20 cellular contexts compared by ENCODE assay signal in the genomic region with DNA sequence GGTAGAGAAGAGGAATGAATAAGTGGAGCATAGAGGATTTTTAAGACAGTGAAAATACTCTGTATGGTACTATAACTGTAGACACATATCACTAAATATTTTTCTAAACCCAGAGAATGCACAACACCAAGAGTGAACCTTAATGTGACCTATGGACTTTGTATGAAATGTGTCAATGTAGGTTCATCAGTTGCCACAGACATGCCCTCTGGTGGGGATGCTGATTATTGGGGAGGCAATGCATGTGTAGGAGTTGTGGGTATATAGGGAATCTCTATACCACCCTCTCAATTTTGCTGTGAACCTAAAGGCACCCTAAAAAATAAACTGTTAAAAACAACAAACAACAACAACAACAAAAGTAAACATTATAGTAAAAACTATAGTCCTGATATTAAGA.
DNase-seq lines count a peak whose midpoint lies in the region; TF ChIP-seq lines count a peak whose summit lies in the region.
"Had no signal": no experiment of that assay in that cellular context is flagged by ENCODE, and none has a peak within 500 bp of the region (broad histone marks: within the 10 kb centered on the region; RNA-seq: fewer than 3 reads in every experiment).

No MANE protein-coding gene starts in this region.

- H3K27ac ChIP-seq in SK-N-SH (ENCODE audit: low read depth in 2 of 2, low read length in 1 of 2): no peak overlapping the region
- H3K27ac ChIP-seq in hepatocyte: no peak overlapping the region
- H3K27ac ChIP-seq in GM23248: no peak overlapping the region
- no peak overlapping the region for H3K27ac ChIP-seq in effector memory CD4-positive, alpha-beta T cell (ENCODE audit: insufficient read depth, low read length, poor library complexity, severe bottlenecking)
- H3K27ac ChIP-seq: A549, heart left ventricle, RWPE1, VCaP had no signal

- H3K9me2 ChIP-seq in SK-N-SH (no peaks in the 10 kb centered on the region), hepatocyte (replicated peaks; ENCODE audit: insufficient read depth) (no peaks in the 10 kb centered on the region), GM23248 (ENCODE audit: insufficient read depth) (no peaks in the 10 kb centered on the region)

- H2AFZ ChIP-seq in SK-N-SH (ENCODE audit: low read depth) (no peak overlapping the region), hepatocyte (no peak overlapping the region), GM23248 (no peak overlapping the region)

- no peaks in the 10 kb centered on the region for H3F3A ChIP-seq in SK-N-SH (replicated peaks; ENCODE audit: insufficient read depth)
- H3F3A ChIP-seq in GM23248 (ENCODE audit: insufficient read depth): no peaks in the 10 kb centered on the region

- POLR2A ChIA-PET in SK-N-SH (lab: Yijun Ruan, JAX): no interaction called here

- H3K4me2 ChIP-seq in SK-N-SH (no peak overlapping the region), hepatocyte (no peak overlapping the region), GM23248 (ENCODE audit: unreplicated experiment) (no peak overlapping the region)
- H3K4me2 ChIP-seq: A549 had no signal

- DNase-seq in ACHN (peak; percentile 8), SK-N-SH (no peak), hepatocyte (ENCODE audit: low spot score) (no peak), GM23248 (no peak), NCI-H446 (lab: John Stamatoyannopoulos, UW) (no peak)
- DNase-seq in effector memory CD4-positive, alpha-beta T cell: no peak
- no peak for DNase-seq in activated T-cell treated with anti-CD3 and anti-CD28 coated beads, Interleukin-2, amount 50 U/mL, for 48 hours
- DNase-seq: CD4-positive, alpha-beta memory T cell; heart left ventricle; islet precursor cell; NCI-H1105; retina; stimulated activated CD4-positive, alpha-beta T cell treated with anti-CD3 and anti-CD28 coated beads, Interleukin-15, amount 100 ng/mL, for 24 hours; stimulated activated naive CD8-positive, alpha-beta T cell treated with anti-CD3 and anti-CD28 coated beads, Interleukin-15, Interleukin-2, amounts not matched to agents 100 U/mL and 50 U/mL, for 24 hours; trophoblast cell had no signal

- TF ChIP-seq RAD21 in Ishikawa (IDR thresholded peaks at IDR 0.05; ENCODE audit: low read depth) (peak; percentile 12; the same call in 1 of the 2 replicates), SK-N-SH (IDR thresholded peaks at IDR 0.05; ENCODE audit: low read length) (no peak)

- H3K9me3 ChIP-seq in SK-N-SH: no peaks in the 10 kb centered on the region
- no peaks in the 10 kb centered on the region for H3K9me3 ChIP-seq in hepatocyte (ENCODE audit: low read depth)
- no peaks in the 10 kb centered on the region for H3K9me3 ChIP-seq in GM23248 (ENCODE audit: low read depth)
- H3K9me3 ChIP-seq in effector memory CD4-positive, alpha-beta T cell (ENCODE audit: control insufficient read depth, low read length): no peaks in the 10 kb centered on the region
- H3K9me3 ChIP-seq: A549 had no signal

- no peak overlapping the region for H3K4me3 ChIP-seq in SK-N-SH (ENCODE audit: low read depth in 2 of 2, low read length in 1 of 2)
- no peak overlapping the region for H3K4me3 ChIP-seq in hepatocyte
- no peak overlapping the region for H3K4me3 ChIP-seq in GM23248
- no peak overlapping the region for H3K4me3 ChIP-seq in effector memory CD4-positive, alpha-beta T cell (ENCODE audit: insufficient read depth, low read depth, low read length, poor library complexity, severe bottlenecking)
- H3K4me3 ChIP-seq: A549, heart left ventricle, K562 had no signal

- H4K20me1 ChIP-seq in SK-N-SH (ENCODE audit: insufficient read depth) (no peaks in the 10 kb centered on the region), hepatocyte (ENCODE audit: insufficient read depth, poor library complexity, severe bottlenecking) (no peaks in the 10 kb centered on the region), GM23248 (ENCODE audit: insufficient read depth) (no peaks in the 10 kb centered on the region)

- H3K4me1 ChIP-seq in SK-N-SH (ENCODE audit: control insufficient read depth in 1 of 2, insufficient read depth in 2 of 2, low read depth in 1 of 2, low read length in 1 of 2): no peaks in the 10 kb centered on the region
- H3K4me1 ChIP-seq in hepatocyte (ENCODE audit: insufficient read depth): no peaks in the 10 kb centered on the region
- H3K4me1 ChIP-seq in GM23248 (ENCODE audit: insufficient read depth): no peaks in the 10 kb centered on the region
- no peaks in the 10 kb centered on the region for H3K4me1 ChIP-seq in effector memory CD4-positive, alpha-beta T cell (ENCODE audit: control insufficient read depth, insufficient read depth, low read length, poor library complexity, severe bottlenecking)
- H3K4me1 ChIP-seq: A549, heart left ventricle had no signal

- no peaks in the 10 kb centered on the region for H3K79me2 ChIP-seq in SK-N-SH (ENCODE audit: insufficient read depth)
- no peaks in the 10 kb centered on the region for H3K79me2 ChIP-seq in hepatocyte
- no peaks in the 10 kb centered on the region for H3K79me2 ChIP-seq in GM23248 (ENCODE audit: insufficient read depth)

- peak; percentile 24 for TF ChIP-seq CTCF in SK-N-SH (IDR thresholded peaks at IDR 0.05)
- TF ChIP-seq CTCF in hepatocyte (IDR thresholded peaks at IDR 0.05; ENCODE audit: poor library complexity): peak; percentile 11

- H3K36me3 ChIP-seq in SK-N-SH (replicated peaks in 1 of 2; ENCODE audit: control insufficient read depth in 1 of 2, insufficient read depth in 2 of 2, low read length in 1 of 2): no peaks in the 10 kb centered on the region
- no peaks in the 10 kb centered on the region for H3K36me3 ChIP-seq in hepatocyte (replicated peaks; ENCODE audit: insufficient read depth, low read depth)
- no peaks in the 10 kb centered on the region for H3K36me3 ChIP-seq in GM23248 (ENCODE audit: low read depth)
- no peaks in the 10 kb centered on the region for H3K36me3 ChIP-seq in effector memory CD4-positive, alpha-beta T cell (ENCODE audit: control insufficient read depth, insufficient read depth, low read length)
- H3K36me3 ChIP-seq: heart left ventricle had no signal

- TF ChIP-seq EP300 in Ishikawa (IDR thresholded peaks at IDR 0.05; ENCODE audit: borderline replicate concordance): no peak
- no peak for TF ChIP-seq EP300 in SK-N-SH (IDR thresholded peaks at IDR 0.05; ENCODE audit: borderline replicate concordance in 1 of 2, low read depth in 1 of 2, low read length in 1 of 2)

- CTCF ChIA-PET in SK-N-SH (lab: Yijun Ruan, JAX): no interaction called here

- H3K27me3 ChIP-seq in SK-N-SH (ENCODE audit: insufficient read depth): no peaks in the 10 kb centered on the region
- peaks cover 9% of the 10 kb centered on the region for H3K27me3 ChIP-seq in hepatocyte
- H3K27me3 ChIP-seq in GM23248 (replicated peaks; ENCODE audit: insufficient read depth): no peaks in the 10 kb centered on the region; the same call in 1 of the 2 replicates
- H3K27me3 ChIP-seq in effector memory CD4-positive, alpha-beta T cell (replicated peaks; ENCODE audit: control insufficient read depth, insufficient read depth, low read length, poor library complexity, severe bottlenecking): no peaks in the 10 kb centered on the region
- H3K27me3 ChIP-seq: heart left ventricle had no signal

- in situ Hi-C loops in ACHN (cut with HindIII; ENCODE audit: low pct_ligation_motif_present, low pct_unique_long_range_greater_than_20kb, low sequenced_read_pairs) (no loop called here), GM23248 (cut with MboI) (no loop called here)

- H3K9ac ChIP-seq in SK-N-SH (no peak overlapping the region), GM23248 (no peak overlapping the region)

TF ChIP-seq in Ishikawa, 13 proteins besides CTCF, POLR2A, EP300 and RAD21 (continues in another document):
- TF ChIP-seq ZBTB7A (IDR thresholded peaks at IDR 0.05; ENCODE audit: low read depth) (no peak), EGR1 (IDR thresholded peaks at IDR 0.05) (no peak), TCF12 (IDR thresholded peaks at IDR 0.05; ENCODE audit: low read depth) (no peak), CREB1 (IDR thresholded peaks at IDR 0.05; ENCODE audit: low read depth) (no peak), FOXM1 (IDR thresholded peaks at IDR 0.05; ENCODE audit: borderline replicate concordance, low read depth) (no peak), NFIC (IDR thresholded peaks at IDR 0.05) (no peak), CEBPB (IDR thresholded peaks at IDR 0.05) (no peak)
- TF ChIP-seq, protein P1, sequence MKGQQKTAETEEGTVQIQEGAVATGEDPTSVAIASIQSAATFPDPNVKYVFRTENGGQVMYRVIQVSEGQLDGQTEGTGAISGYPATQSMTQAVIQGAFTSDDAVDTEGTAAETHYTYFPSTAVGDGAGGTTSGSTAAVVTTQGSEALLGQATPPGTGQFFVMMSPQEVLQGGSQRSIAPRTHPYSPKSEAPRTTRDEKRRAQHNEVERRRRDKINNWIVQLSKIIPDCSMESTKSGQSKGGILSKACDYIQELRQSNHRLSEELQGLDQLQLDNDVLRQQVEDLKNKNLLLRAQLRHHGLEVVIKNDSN (IDR thresholded peaks at IDR 0.05): no peak

TF ChIP-seq in SK-N-SH, 30 proteins besides CTCF, POLR2A, EP300 and RAD21 (continues in another document):
- TF ChIP-seq RXRA (IDR thresholded peaks at IDR 0.05; ENCODE audit: borderline replicate concordance, low read depth): no peak
- TF ChIP-seq RFX5 (IDR thresholded peaks at IDR 0.05; ENCODE audit: low read length): no peak
- no peak for TF ChIP-seq NFIC (IDR thresholded peaks at IDR 0.05; ENCODE audit: borderline replicate concordance)
- TF ChIP-seq EZH2phosphoT487 (IDR thresholded peaks at IDR 0.05; ENCODE audit: borderline replicate concordance, low read depth): no peak
- TF ChIP-seq FOSL2 (IDR thresholded peaks at IDR 0.05; ENCODE audit: borderline replicate concordance, low read depth): no peak
- TF ChIP-seq, protein P1 (IDR thresholded peaks at IDR 0.05; ENCODE audit: borderline replicate concordance, low read depth): no peak
- TF ChIP-seq, protein P2, sequence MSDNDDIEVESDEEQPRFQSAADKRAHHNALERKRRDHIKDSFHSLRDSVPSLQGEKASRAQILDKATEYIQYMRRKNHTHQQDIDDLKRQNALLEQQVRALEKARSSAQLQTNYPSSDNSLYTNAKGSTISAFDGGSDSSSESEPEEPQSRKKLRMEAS (IDR thresholded peaks at IDR 0.05; ENCODE audit: low read depth): no peak
- no peak for TF ChIP-seq CHD2 (IDR thresholded peaks at IDR 0.05; ENCODE audit: low read length, partially characterized antibody)
